ENCODE assay signal across 24 cellular contexts in genomic region chr5:61318374-61318773, GRCh38.
"Had no signal": no experiment of that assay in that cellular context is flagged by ENCODE, and none has a peak within 500 bp of the region (broad histone marks: within the 10 kb centered on the region; RNA-seq: fewer than 3 reads in every experiment).

No MANE protein-coding gene starts in this region.

- H3K27me3 Mint-ChIP-seq: type B pancreatic cell had no signal

- H3K36me3 ChIP-seq: brain microvascular endothelial cell, esophagus muscularis mucosa, neutrophil, suprapubic skin had no signal

- H3K9me3 Mint-ChIP-seq: activated CD4-positive, alpha-beta memory T cell treated with anti-CD3 and anti-CD28 coated beads for 36 hours; activated naive CD8-positive, alpha-beta T cell treated with anti-CD3 and anti-CD28 coated beads for 36 hours; activated T-helper 17 cell treated with anti-CD3 and anti-CD28 coated beads, Interleukin-2, amount 50 U/mL, for 72 hours; central memory CD8-positive, alpha-beta T cell; immature natural killer cell; natural killer cell; T-cell; type B pancreatic cell; WTC11 had no signal

- H3K36me3 Mint-ChIP-seq: activated CD4-positive, alpha-beta memory T cell treated with anti-CD3 and anti-CD28 coated beads for 36 hours; activated naive CD8-positive, alpha-beta T cell treated with anti-CD3 and anti-CD28 coated beads for 36 hours; immature natural killer cell; natural killer cell; T-cell; type B pancreatic cell; WTC11 had no signal

- H3K27me3 ChIP-seq: brain microvascular endothelial cell, esophagus muscularis mucosa, neutrophil, suprapubic skin had no signal

- H3K4me3 ChIP-seq: esophagus muscularis mucosa, suprapubic skin had no signal

- H3K27ac ChIP-seq: brain microvascular endothelial cell, neutrophil had no signal

- H3K4me3 Mint-ChIP-seq: activated CD4-positive, alpha-beta memory T cell treated with anti-CD3 and anti-CD28 coated beads for 36 hours; activated CD4-positive, alpha-beta T cell treated with anti-CD3 and anti-CD28 coated beads for 36 hours; activated naive CD8-positive, alpha-beta T cell treated with anti-CD3 and anti-CD28 coated beads for 36 hours; activated T-helper 17 cell treated with anti-CD3 and anti-CD28 coated beads, Interleukin-2, amount 50 U/mL, for 72 hours; central memory CD8-positive, alpha-beta T cell; immature natural killer cell; natural killer cell; type B pancreatic cell; WTC11 had no signal

- H3K27ac Mint-ChIP-seq: activated CD4-positive, alpha-beta memory T cell treated with anti-CD3 and anti-CD28 coated beads for 36 hours; activated CD4-positive, alpha-beta T cell treated with anti-CD3 and anti-CD28 coated beads for 36 hours; activated naive CD8-positive, alpha-beta T cell treated with anti-CD3 and anti-CD28 coated beads for 36 hours; activated T-helper 17 cell treated with anti-CD3 and anti-CD28 coated beads, Interleukin-2, amount 50 U/mL, for 72 hours; immature natural killer cell; natural killer cell; type B pancreatic cell; WTC11 had no signal

- H3K4me1 Mint-ChIP-seq: activated T-helper 17 cell treated with anti-CD3 and anti-CD28 coated beads, Interleukin-2, amount 50 U/mL, for 72 hours had no signal

- ATAC-seq: activated CD4-positive, alpha-beta T cell treated with anti-CD3 and anti-CD28 coated beads for 36 hours; activated T-helper 17 cell treated with anti-CD3 and anti-CD28 coated beads, Interleukin-2, amount 50 U/mL, for 72 hours; left ventricle myocardium superior; natural killer cell; stimulated activated naive CD8-positive, alpha-beta T cell treated with anti-CD3 and anti-CD28 coated beads, Interleukin-15, Interleukin-2, amounts not matched to agents 100 U/mL and 50 U/mL, for 24 hours; WTC11 had no signal

- DNase-seq: activated CD4-positive, alpha-beta memory T cell treated with anti-CD3 and anti-CD28 coated beads for 36 hours; activated CD4-positive, alpha-beta T cell treated with anti-CD3 and anti-CD28 coated beads for 36 hours; activated naive CD4-positive, alpha-beta T cell; activated naive CD8-positive, alpha-beta T cell treated with anti-CD3 and anti-CD28 coated beads for 36 hours; activated T-cell treated with anti-CD3 and anti-CD28 coated beads, Interleukin-2, amount 50 U/mL, for 1 hour; amniotic stem cell; brain microvascular endothelial cell; cortex of kidney; effector CD8-positive, alpha-beta T cell; immature natural killer cell; kidney glomerular epithelial cell; left ventricle myocardium superior; mesendoderm; natural killer cell; stimulated activated CD4-positive, alpha-beta T cell treated with anti-CD3 and anti-CD28 coated beads, Interleukin-2, amount 100 ng/mL, for 24 hours; stimulated activated naive CD8-positive, alpha-beta T cell treated with anti-CD3 and anti-CD28 coated beads, Interleukin-15, Interleukin-2, amounts not matched to agents 100 U/mL and 50 U/mL, for 24 hours; T-cell had no signal

- H3K9me3 ChIP-seq: esophagus muscularis mucosa, neutrophil, suprapubic skin had no signal
